ENCODE assay signal across 8 cellular contexts in the genomic region with DNA sequence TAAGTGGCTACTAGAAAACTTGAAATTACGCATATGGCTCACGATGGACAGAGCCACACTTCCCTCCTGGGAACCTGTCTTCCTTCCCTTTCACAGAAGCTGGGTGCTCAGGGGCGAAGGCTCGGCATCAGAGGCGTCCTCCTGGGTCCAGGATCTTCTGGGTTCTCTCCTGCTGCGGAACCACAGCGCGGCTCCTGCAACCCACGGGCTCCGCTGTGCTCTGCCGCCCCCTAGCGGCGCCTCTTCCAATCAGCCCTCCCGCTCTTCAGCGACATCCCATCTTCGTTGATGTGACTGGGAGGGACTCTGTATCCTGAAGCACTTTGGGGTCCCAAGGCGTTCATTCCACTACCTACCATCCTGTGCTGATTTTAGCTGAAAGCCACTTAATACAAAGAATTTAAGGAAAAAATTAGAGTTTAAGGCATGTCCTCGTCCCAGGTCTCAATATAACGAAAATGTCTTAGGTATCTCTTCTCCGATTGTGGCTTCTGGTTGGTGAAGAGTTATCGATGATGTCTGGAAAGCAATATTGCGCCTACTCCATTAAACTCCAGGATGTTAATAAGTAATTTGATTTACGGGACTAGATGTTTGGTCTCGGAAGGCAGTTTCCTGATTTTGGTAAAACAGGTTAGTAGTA.
DNase-seq lines count a peak whose midpoint lies in the region; ATAC-seq lines count a peak whose summit lies in the region.

No MANE protein-coding gene starts in this region.

- no peak for ATAC-seq in HG02610 (IDR thresholded peaks at IDR 0.05; ENCODE audit: unreplicated experiment)

- in situ Hi-C loops in T47D (cut with HindIII; ENCODE audit: low pct_unique_long_range_greater_than_20kb, low sequenced_read_pairs): no loop called here

- peak; percentile 37 for DNase-seq in NK-92 treated with Interleukin-12 subunit alpha and Interleukin-12 subunit beta, amount 100 ng/mL, for 24 hours (lab: John Stamatoyannopoulos, UW)
- DNase-seq in NK-92 (lab: John Stamatoyannopoulos, UW; ENCODE audit: unreplicated experiment) (no peak), NCI-H2196 (lab: John Stamatoyannopoulos, UW; ENCODE audit: unreplicated experiment) (peak; percentile 90), T47D (ENCODE audit: low read depth in 1 of 2, low spot score in 1 of 2) (peak; percentile 82 to 87), inferior parietal cortex (ENCODE audit: extremely low spot score) (peak; percentile 92)
- DNase-seq in activated CD4-positive, CD25-positive, alpha-beta regulatory T cell (lab: John Stamatoyannopoulos, UW): peak; percentile 57 to 71 (median 63)
- peak; percentile 44 to 68 for DNase-seq in stimulated activated CD4-positive, alpha-beta T cell treated with anti-CD3 and anti-CD28 coated beads, Interleukin-15, amount 100 ng/mL, for 48 hours (ENCODE audit: low read depth in 2 of 2)
